ENCODE assay signal across 1 cellular context in genomic region chr10:97540669-97541500, GRCh38.
TF ChIP-seq lines count a peak whose summit lies in the region.

No MANE protein-coding gene starts in this region.

TF ChIP-seq in HCT116, 20 proteins besides CTCF, POLR2A, EP300 and RAD21 (continued from another document):
- TF ChIP-seq REST (IDR thresholded peaks at IDR 0.05; ENCODE audit: low read depth) (no peak), ZNF274 (IDR thresholded peaks at IDR 0.05; ENCODE audit: low read depth, low read length) (no peak)
